8 cellular contexts compared by ENCODE assay signal in the genomic region with DNA sequence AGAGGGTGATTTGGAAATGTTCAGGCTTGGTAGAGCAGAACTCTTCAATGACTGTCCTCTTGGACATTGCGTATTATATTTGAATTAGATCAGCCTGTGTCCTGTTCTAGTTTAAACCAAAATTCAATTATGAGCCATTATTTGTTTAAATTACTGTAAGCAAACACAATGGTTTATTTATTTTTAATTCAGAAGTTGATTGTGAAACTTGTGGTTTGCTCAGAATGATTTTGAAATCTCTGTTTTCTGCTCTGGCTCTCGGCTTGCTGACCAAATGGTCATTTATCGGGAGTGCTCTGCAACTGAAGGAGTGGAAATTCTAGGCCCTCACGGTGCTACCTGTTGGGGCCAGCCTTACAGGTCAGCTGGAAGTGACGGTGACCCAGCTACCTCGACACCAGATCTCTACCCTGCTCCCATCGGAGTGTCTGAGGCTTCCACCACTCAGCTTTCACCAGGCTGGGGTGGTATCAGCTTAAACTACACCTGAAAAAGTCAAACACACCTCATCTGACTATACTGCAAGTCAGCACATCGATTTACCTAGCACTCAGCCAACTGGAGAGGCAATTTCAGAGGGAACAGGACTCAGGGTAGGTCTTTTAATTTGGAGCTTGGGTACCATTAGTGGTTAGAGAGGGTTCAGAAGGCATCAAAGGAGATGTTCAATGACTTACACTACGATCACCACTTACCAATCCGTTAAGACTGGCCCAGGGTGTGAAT. TPM values are rescaled to one million over a fixed set of nuclear protein-coding genes. Genes with fewer than 3 reads are reported as not detected.
DNase-seq lines count a peak whose midpoint lies in the region; ATAC-seq and TF ChIP-seq lines count a peak whose summit lies in the region.

No MANE protein-coding gene starts in this region.

- peak overlapping the region; percentile 86 to 96 (median 92) for H3K4me3 Mint-ChIP-seq in naive B cell

- peaks cover 5 to 8% of the 10 kb centered on the region in 2 donors for H3K36me3 Mint-ChIP-seq in naive B cell

- ATAC-seq in naive B cell (ENCODE audit: low read depth in 2 of 2) (no peak), HG02571 (IDR thresholded peaks at IDR 0.05; ENCODE audit: unreplicated experiment) (no peak)

- TF ChIP-seq CTCF in left ventricle myocardium inferior (IDR thresholded peaks at IDR 0.05; ENCODE audit: borderline replicate concordance): no peak

- H3K36me3 ChIP-seq in left ventricle myocardium inferior (no peaks in the 10 kb centered on the region), NT2/D1 (ENCODE audit: insufficient read depth, insufficient read length, low read length) (no peaks in the 10 kb centered on the region)

- DNase-seq in left ventricle myocardium inferior (no peak), cardiac septum (ENCODE audit: low spot score) (no peak), NT2/D1 (ENCODE audit: low read depth, low spot score) (no peak), dedifferentiated amniotic fluid mesenchymal stem cell (ENCODE audit: extremely low spot score) (peak; percentile 54), naive B cell (peak; percentile 4), NCI-H2171 (lab: John Stamatoyannopoulos, UW) (no peak), RPMI8226 (no peak)

- H3K27me3 Mint-ChIP-seq in naive B cell: peaks cover 0 to 6% (median 0%) of the 10 kb centered on the region in 3 donors

- H3K9me3 Mint-ChIP-seq in naive B cell: peaks cover 0 to 7% (median 0%) of the 10 kb centered on the region in 7 donors

- H3K9me3 ChIP-seq in left ventricle myocardium inferior (replicated peaks) (no peaks in the 10 kb centered on the region), NT2/D1 (ENCODE audit: insufficient read depth, low read length) (no peaks in the 10 kb centered on the region)

- no peaks in the 10 kb centered on the region for H3K27me3 ChIP-seq in left ventricle myocardium inferior (ENCODE audit: low read depth)
- H3K27me3 ChIP-seq in NT2/D1 (ENCODE audit: insufficient read depth, insufficient read length): peaks cover 11% of the 10 kb centered on the region

- no peak overlapping the region for H3K9ac ChIP-seq in NT2/D1 (ENCODE audit: insufficient read length, low read depth)

- H3K27ac Mint-ChIP-seq in naive B cell: peak overlapping the region in 5 of 6 donors; percentile 6 to 100 (median 86)

- H3K4me1 ChIP-seq in left ventricle myocardium inferior (peaks cover 12% of the 10 kb centered on the region), NT2/D1 (ENCODE audit: insufficient read depth, insufficient read length) (no peaks in the 10 kb centered on the region)

- peaks cover 26 to 34% (median 31%) of the 10 kb centered on the region in 3 donors for H3K4me1 Mint-ChIP-seq in naive B cell

- intact Hi-C loops in left ventricle myocardium inferior (cut with micrococcal nuclease): loop anchor here (5.0 to 10.0 kb wide), 2 partner anchors 47 to 1665 kb away; no protein-coding TSS in a partner anchor
- intact Hi-C loops in cardiac septum (cut with DNase I): no loop called here

- peak overlapping the region; percentile 81 for H3K4me3 ChIP-seq in left ventricle myocardium inferior
- peak overlapping the region; percentile 79 for H3K4me3 ChIP-seq in NT2/D1 (ENCODE audit: insufficient read length, low read depth)

- H3K27ac ChIP-seq in left ventricle myocardium inferior (replicated peaks): peak overlapping the region; percentile 92

RNA-seq across cellular contexts. Expression of gene GPD2, which starts 36.8 kb away (rescaled TPM):
- total RNA-seq in left ventricle myocardium inferior (14.4 TPM), cardiac septum (12.6 TPM)
- 10 to 100 TPM in 1 of 6 donors, 1 to 10 TPM in 5; 5.8 to 11.4 (median 7.5) TPM for polyA plus RNA-seq in naive B cell (ENCODE audit: low read depth in 6 of 6)

Comparison
In these comparisons a context has a peak if more than half of its experiments do, and no peak if none do; other contexts are left out.
1. DNase-seq: peak in dedifferentiated amniotic fluid mesenchymal stem cell (single experiment) and naive B cell (single experiment); none in left ventricle myocardium inferior (single experiment), cardiac septum (single experiment), NT2/D1 (single experiment), NCI-H2171 (single experiment) and RPMI8226 (single experiment).